ENCODE assay signal across 9 cellular contexts in the genomic region with DNA sequence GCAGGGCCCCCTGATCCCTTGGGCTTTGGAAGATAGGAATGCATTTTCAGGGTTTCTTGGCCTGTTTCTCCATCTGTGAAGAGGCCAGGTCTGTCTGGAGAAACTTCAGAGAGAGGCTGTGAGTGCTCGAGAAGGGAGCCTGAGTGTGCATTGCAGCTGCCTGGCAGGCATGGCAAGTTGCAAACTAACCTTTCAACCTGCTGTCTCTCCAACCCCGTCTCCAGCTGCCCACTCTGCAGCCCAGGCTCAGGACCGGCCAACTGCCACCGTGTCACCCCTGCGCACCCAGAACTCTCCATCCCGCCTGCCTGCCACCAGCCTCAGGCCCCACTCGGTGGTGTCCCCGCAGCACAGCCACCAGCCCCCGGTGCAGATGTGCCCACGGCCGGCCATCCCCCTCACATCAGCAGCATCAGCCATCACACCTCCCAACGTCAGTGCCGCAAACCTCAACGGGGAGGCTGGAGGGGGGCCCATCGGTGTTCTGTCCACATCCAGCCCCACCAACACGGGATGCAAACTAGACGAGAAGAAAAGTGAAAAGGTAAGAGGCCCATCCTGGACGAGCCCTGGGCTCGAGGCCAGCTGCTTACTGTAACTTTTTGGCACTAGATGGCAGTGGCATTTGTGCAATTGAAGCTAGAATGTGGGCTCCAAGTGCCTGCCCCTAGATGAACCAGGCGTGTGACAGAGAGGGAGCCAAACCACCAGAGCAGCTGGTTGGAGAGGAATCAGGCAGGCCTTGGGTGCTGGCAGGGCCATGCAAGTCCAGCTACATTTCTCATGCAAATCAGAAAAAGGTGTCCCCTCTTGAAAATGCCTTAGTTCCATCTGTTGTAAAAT.
DNase-seq lines count a peak whose midpoint lies in the region; ATAC-seq, FAIRE-seq and TF ChIP-seq lines count a peak whose summit lies in the region.
"Had no signal": no experiment of that assay in that cellular context is flagged by ENCODE, and none has a peak within 500 bp of the region (broad histone marks: within the 10 kb centered on the region; RNA-seq: fewer than 3 reads in every experiment).

No MANE protein-coding gene starts in this region.

- no peaks in the 10 kb centered on the region for H3K36me3 ChIP-seq in HCT116 (ENCODE audit: control insufficient read depth in 1 of 2, insufficient read depth in 2 of 2, low read length in 2 of 2)
- peaks cover 50% of the 10 kb centered on the region for H3K36me3 ChIP-seq in skeletal muscle satellite cell (ENCODE audit: insufficient read depth, low read length)

- no peak overlapping the region for H3K27ac ChIP-seq in HCT116 (ENCODE audit: low read depth, low read length)

- CTCF ChIA-PET in HCT116 (lab: Charles Lee), result interaction anchor here (1.0 to 1.7 kb wide), 3 partner anchors 9 to 61 kb away, joined by 3 to 8 read pairs (median 3); no protein-coding TSS in a partner anchor

- H3K27me3 ChIP-seq in HCT116 (ENCODE audit: insufficient read depth, low read length) (no peaks in the 10 kb centered on the region), skeletal muscle satellite cell (ENCODE audit: control insufficient read depth, insufficient read depth, low read length) (no peaks in the 10 kb centered on the region)

- ATAC-seq in HCT116, result peak; percentile 80

- H3K9me2 ChIP-seq in HCT116 (ENCODE audit: insufficient read depth), result no peaks in the 10 kb centered on the region

- no peak for TF ChIP-seq POLR2A in HCT116 (IDR thresholded peaks at IDR 0.05; ENCODE audit: borderline replicate concordance, extremely low read depth, insufficient read depth, insufficient read length)

- H2AFZ ChIP-seq in HCT116 (ENCODE audit: low read depth, low read length, poor library complexity, severe bottlenecking), result no peak overlapping the region

- RAD21 ChIA-PET in HCT116 (lab: Charles Lee; ENCODE audit: low non-redundant PET in 1 of 2, low total read pairs in 2 of 2, uncharacterized antibody in 2 of 2, unreplicated experiment in 2 of 2), result interaction anchor here (1.1 to 2.0 kb wide), 3 partner anchors 46 to 61 kb away, joined by 3 to 6 read pairs (median 4); no protein-coding TSS in a partner anchor

- H3K4me2 ChIP-seq in HCT116 (ENCODE audit: low read length), result no peak overlapping the region
- H3K4me2 ChIP-seq in skeletal muscle satellite cell (ENCODE audit: low read length), result no peak overlapping the region

- H3K9me3 ChIP-seq in HCT116 (ENCODE audit: control insufficient read depth in 1 of 2, insufficient read depth in 1 of 2, low read depth in 1 of 2, low read length in 2 of 2) (no peaks in the 10 kb centered on the region), skeletal muscle satellite cell (replicated peaks; ENCODE audit: low read length) (peaks cover 6% of the 10 kb centered on the region)

- peak; percentile 65 for TF ChIP-seq RAD21 in HCT116 (IDR thresholded peaks at IDR 0.05; ENCODE audit: low read depth)

- intact Hi-C loops in HCT116 (cut with micrococcal nuclease), result no loop called here

- H3K4me1 ChIP-seq in HCT116 (ENCODE audit: control insufficient read depth in 1 of 2, insufficient read depth in 2 of 2, low read length in 2 of 2), result no peaks in the 10 kb centered on the region
- H3K4me1 ChIP-seq in skeletal muscle satellite cell (ENCODE audit: control insufficient read depth, insufficient read depth, low read length), result peaks cover 45% of the 10 kb centered on the region

- POLR2A ChIA-PET in HCT116 (lab: Charles Lee), result interaction anchor here (0.6 to 0.8 kb wide), 2 partner anchors 10 to 19 kb away, joined by 3 read pairs; no protein-coding TSS in a partner anchor

- no TSS peak for BruUV-seq in HCT116 (replicated peaks; lab: Mats Ljungman, UMichigan)

- H3K4me3 ChIP-seq in HCT116 (replicated peaks in 1 of 2; ENCODE audit: low read depth in 1 of 2, low read length in 2 of 2), result no peak overlapping the region
- no peak overlapping the region for H3K4me3 ChIP-seq in skeletal muscle satellite cell (ENCODE audit: low read length)

- DNase-seq in HCT116 (ENCODE audit: low read depth, low spot score), result peak; percentile 8
- peak; percentile 41 for DNase-seq in RCC 7860 (ENCODE audit: low spot score)
- DNase-seq in fibroblast of peridontal ligament (ENCODE audit: extremely low read depth), result peak; percentile 36
- no peak for DNase-seq in stimulated activated CD4-positive, alpha-beta T cell treated with anti-CD3 and anti-CD28 coated beads, Interleukin-15, amount 100 ng/mL, for 24 hours
- no peak for DNase-seq in SHP77 (lab: John Stamatoyannopoulos, UW)
- no peak for DNase-seq in T-helper 2 cell
- DNase-seq in HK-2 (ENCODE audit: unreplicated experiment), result no peak
- DNase-seq: NCI-H1436 had no signal

- TF ChIP-seq CTCF in HCT116 (IDR thresholded peaks at IDR 0.05 in 2 of 3, conservative IDR thresholded peaks at IDR 0.05 in 1 of 3; ENCODE audit: borderline replicate concordance in 1 of 3, insufficient read depth in 1 of 3, low read depth in 2 of 3, low read length in 2 of 3), result peak in 2 of 3 experiments; percentile 12 to 57; a peak in 1 of 6 replicates

- H3K9ac ChIP-seq in HCT116 (ENCODE audit: low read length) (no peak overlapping the region), skeletal muscle satellite cell (ENCODE audit: low read depth, low read length) (peak overlapping the region; percentile 5)

- no peaks in the 10 kb centered on the region for H4K20me1 ChIP-seq in HCT116 (ENCODE audit: insufficient read depth)

- H3K79me2 ChIP-seq in HCT116 (ENCODE audit: insufficient read depth, low read length), result no peaks in the 10 kb centered on the region

- no peak for FAIRE-seq in RCC 7860 (lab: Jason Lieb, UNC)

TF ChIP-seq in HCT116, 20 proteins besides CTCF, POLR2A, EP300 and RAD21:
- TF ChIP-seq EZH2 (IDR thresholded peaks at IDR 0.05), result no peak
- no peak for TF ChIP-seq SRF (IDR thresholded peaks at IDR 0.05; ENCODE audit: low read depth)
- TF ChIP-seq ELF1 (IDR thresholded peaks at IDR 0.05; ENCODE audit: borderline replicate concordance, low read depth), result no peak
- no peak for TF ChIP-seq FOSL1 (IDR thresholded peaks at IDR 0.05; ENCODE audit: low read depth)
- TF ChIP-seq EGR1 (IDR thresholded peaks at IDR 0.05; ENCODE audit: low read depth), result no peak
- no peak for TF ChIP-seq REST (IDR thresholded peaks at IDR 0.05; ENCODE audit: low read depth)
- no peak for TF ChIP-seq POLR2AphosphoS5 (IDR thresholded peaks at IDR 0.05; ENCODE audit: low read depth, low read length)
- no peak for TF ChIP-seq JUND (IDR thresholded peaks at IDR 0.05)
- no peak for TF ChIP-seq SP1 (IDR thresholded peaks at IDR 0.05; ENCODE audit: low read depth)

Comparison
In these comparisons a context has a peak if more than half of its experiments do, and no peak if none do; other contexts are left out.
1. DNase-seq: peak in HCT116 (single experiment), RCC 7860 (single experiment) and fibroblast of peridontal ligament (single experiment); none in stimulated activated CD4-positive, alpha-beta T cell treated with anti-CD3 and anti-CD28 coated beads, Interleukin-15, amount 100 ng/mL, for 24 hours (single experiment), SHP77 (0 of 2), T-helper 2 cell (0 of 5) and HK-2 (single experiment).